22 cellular contexts compared by ENCODE assay signal in genomic region chr7:108453320-108453719, GRCh38. TPM values are rescaled to one million over a fixed set of nuclear protein-coding genes. Genes with fewer than 3 reads are reported as not detected.
"Had no signal": no experiment of that assay in that cellular context is flagged by ENCODE, and none has a peak within 500 bp of the region (broad histone marks: within the 10 kb centered on the region; RNA-seq: fewer than 3 reads in every experiment).

No MANE protein-coding gene starts in this region.

- DNase-seq: activated CD4-positive, alpha-beta T cell treated with anti-CD3 and anti-CD28 coated beads, Interleukin-2, amount 50 U/mL, for 1 hour; activated naive CD8-positive, alpha-beta T cell treated with anti-CD3 and anti-CD28 coated beads, Interleukin-2, amount 50 U/mL, for 24 hours; activated T-cell treated with anti-CD3 and anti-CD28 coated beads, Interleukin-2, amount 50 U/mL, for 4 hours; effector CD8-positive, alpha-beta T cell; hippocampal formation; kidney; left colon; nephron progenitor cell; occipital lobe; psoas muscle; sigmoid colon; stimulated activated CD4-positive, alpha-beta T cell treated with anti-CD3 and anti-CD28 coated beads, Interleukin-1b, Interleukin-23, amount 100 ng/mL, for 48 hours; stimulated activated CD4-positive, alpha-beta T cell treated with anti-CD3 and anti-CD28 coated beads, Interleukin-4, amount 100 ng/mL, for 4 hours; stimulated activated CD8-positive, alpha-beta memory T cell treated with anti-CD3 and anti-CD28 coated beads, Interleukin-4, amount 100 ng/mL, for 48 hours; stimulated activated naive B cell treated with anti-CD40 and anti-IgM and Interleukin-4, amounts not matched to agents 10 μg/mL and 1 μg/mL and 100 μg/mL, for 72 hours; stomach; thyroid gland had no signal

- H3K9ac ChIP-seq: parathyroid adenoma had no signal

- H3K27me3 ChIP-seq: thyroid gland had no signal

- ATAC-seq: activated T-cell treated with anti-CD3 and anti-CD28 coated beads, Interleukin-2, amount 50 U/mL, for 4 hours; gastroesophageal sphincter; left colon; psoas muscle had no signal

- FAIRE-seq: colon, endometrium, kidney had no signal

- H3K27ac ChIP-seq: gastroesophageal sphincter, parathyroid adenoma, psoas muscle, sigmoid colon, stomach, thyroid gland had no signal

- H3K4me3 ChIP-seq: gastroesophageal sphincter, psoas muscle, sigmoid colon, stomach, thyroid gland had no signal

- H2AFZ ChIP-seq: parathyroid adenoma had no signal

- H3K36me3 ChIP-seq: gastroesophageal sphincter, sigmoid colon, stomach, thyroid gland had no signal

- H3K9me3 ChIP-seq: gastroesophageal sphincter, psoas muscle, sigmoid colon, stomach, thyroid gland had no signal

- H3K4me2 ChIP-seq: smooth muscle cell had no signal

RNA-seq across cellular contexts. Expression of gene NRCAM, which starts 2.9 kb away (rescaled TPM):
- polyA plus RNA-seq: smooth muscle cell had no signal
